ENCODE assay signal across 20 cellular contexts in the genomic region with DNA sequence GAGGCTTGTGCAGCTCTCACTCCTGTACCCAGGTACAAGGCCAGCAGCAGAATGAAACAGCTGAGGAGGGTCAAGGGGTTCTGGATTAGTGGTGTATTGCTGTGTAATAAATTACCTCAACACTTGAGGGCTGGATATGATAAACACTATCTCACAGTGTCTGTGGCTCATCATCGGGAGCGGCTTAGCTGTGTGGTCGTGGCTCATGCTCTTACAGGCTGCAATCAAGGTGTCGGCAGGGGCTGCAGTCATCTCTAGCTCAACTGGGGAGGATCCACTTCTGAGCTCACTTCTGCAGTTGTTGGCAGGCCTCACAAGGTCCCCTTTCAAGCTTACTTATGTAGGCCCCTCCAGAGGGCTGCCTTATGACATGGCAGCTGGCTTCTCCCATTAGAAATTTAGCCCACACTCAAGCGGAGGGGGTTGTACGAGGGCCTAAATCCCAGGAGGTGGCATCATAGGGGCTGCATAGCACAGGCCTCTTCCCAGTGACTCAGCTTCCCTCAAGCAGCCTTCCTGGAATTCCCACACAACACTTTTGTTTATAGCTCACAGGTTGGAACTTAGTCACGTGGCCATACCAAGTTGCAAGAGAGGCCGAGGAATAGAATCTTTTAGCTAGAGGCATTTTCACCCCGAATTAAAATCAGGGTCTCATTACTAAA.
DNase-seq lines count a peak whose midpoint lies in the region; ATAC-seq lines count a peak whose summit lies in the region.
"Had no signal": no experiment of that assay in that cellular context is flagged by ENCODE, and none has a peak within 500 bp of the region (broad histone marks: within the 10 kb centered on the region; RNA-seq: fewer than 3 reads in every experiment).

No MANE protein-coding gene starts in this region.

- peak overlapping the region; percentile 90 for H3K27ac Mint-ChIP-seq in activated CD8-positive, alpha-beta T cell treated with anti-CD3 and anti-CD28 coated beads, Interleukin-2, amount 10 ng/mL, durations not matched to agents 7 days and 5 days
- peak overlapping the region in 7 of 9 donors; percentile 79 to 98 (median 96) for H3K27ac Mint-ChIP-seq in naive thymus-derived CD4-positive, alpha-beta T cell
- H3K27ac Mint-ChIP-seq: CD14-positive monocyte, WTC11 had no signal

- intact Hi-C loops in naive thymus-derived CD4-positive, alpha-beta T cell (cut with micrococcal nuclease) = loop anchor here in 1 of 2 donors (5.0 kb wide), 2 partner anchors 38 to 63 kb away; no protein-coding TSS in a partner anchor

- H3K9me3 Mint-ChIP-seq in activated CD8-positive, alpha-beta T cell treated with anti-CD3 and anti-CD28 coated beads, Interleukin-2, amount 10 ng/mL, durations not matched to agents 7 days and 5 days (ENCODE audit: insufficient read depth) = peaks cover 4% of the 10 kb centered on the region
- peaks cover 0 to 15% (median 2%) of the 10 kb centered on the region in 11 donors for H3K9me3 Mint-ChIP-seq in naive thymus-derived CD4-positive, alpha-beta T cell
- H3K9me3 Mint-ChIP-seq: WTC11 had no signal

- no peak overlapping the region for H3K4me3 ChIP-seq in naive thymus-derived CD4-positive, alpha-beta T cell (ENCODE audit: low read length)
- H3K4me3 ChIP-seq: K562, pancreas, transverse colon had no signal

- CTCF ChIA-PET in activated CD8-positive, alpha-beta T cell treated with anti-CD3 and anti-CD28 coated beads, Interleukin-2, amount 10 ng/mL, durations not matched to agents 7 days and 5 days (lab: Charles Lee) = interaction anchor here (1.1 to 2.7 kb wide), 6 partner anchors 12 to 162 kb away, joined by 3 to 13 read pairs (median 6); no protein-coding TSS in a partner anchor
- CTCF ChIA-PET in naive thymus-derived CD4-positive, alpha-beta T cell (lab: Charles Lee) = interaction anchor here (1.3 kb wide), 1 partner anchor 23 kb away, joined by 9 read pairs; no protein-coding TSS in a partner anchor

- H3K4me1 Mint-ChIP-seq in activated CD8-positive, alpha-beta T cell treated with anti-CD3 and anti-CD28 coated beads, Interleukin-2, amount 10 ng/mL, durations not matched to agents 7 days and 5 days (ENCODE audit: low read depth) = peaks cover 58% of the 10 kb centered on the region
- peaks cover 21 to 73% (median 63%) of the 10 kb centered on the region in 7 donors for H3K4me1 Mint-ChIP-seq in naive thymus-derived CD4-positive, alpha-beta T cell
- H3K4me1 Mint-ChIP-seq: WTC11 had no signal

- no peaks in the 10 kb centered on the region for H3K27me3 ChIP-seq in naive thymus-derived CD4-positive, alpha-beta T cell (ENCODE audit: control insufficient read depth in 2 of 2, insufficient read depth in 2 of 2, low read length in 2 of 2)
- H3K27me3 ChIP-seq: pancreas, transverse colon had no signal

- no peaks in the 10 kb centered on the region for H3K9me3 ChIP-seq in naive thymus-derived CD4-positive, alpha-beta T cell (ENCODE audit: control insufficient read depth in 2 of 3, low read length in 3 of 3)
- H3K9me3 ChIP-seq: pancreas, transverse colon had no signal

- POLR2A ChIA-PET in activated CD8-positive, alpha-beta T cell treated with anti-CD3 and anti-CD28 coated beads, Interleukin-2, amount 10 ng/mL, durations not matched to agents 7 days and 5 days (lab: Charles Lee) = interaction anchor here (1.6 kb wide), 1 partner anchor 22 kb away, joined by 6 read pairs; no protein-coding TSS in a partner anchor
- POLR2A ChIA-PET in naive thymus-derived CD4-positive, alpha-beta T cell (lab: Charles Lee) = interaction anchor here (1.0 to 3.1 kb wide), 2 partner anchors 21 to 23 kb away, joined by 5 to 11 read pairs; no protein-coding TSS in a partner anchor

- H3K27me3 Mint-ChIP-seq in activated CD8-positive, alpha-beta T cell treated with anti-CD3 and anti-CD28 coated beads, Interleukin-2, amount 10 ng/mL, durations not matched to agents 7 days and 5 days (ENCODE audit: low read depth) = no peaks in the 10 kb centered on the region
- H3K27me3 Mint-ChIP-seq in naive thymus-derived CD4-positive, alpha-beta T cell = no peaks in the 10 kb centered on the region

- no peaks in the 10 kb centered on the region for H3K36me3 ChIP-seq in naive thymus-derived CD4-positive, alpha-beta T cell (ENCODE audit: control insufficient read depth in 2 of 3, insufficient read depth in 3 of 3, low read length in 3 of 3)
- H3K36me3 ChIP-seq: pancreas, transverse colon had no signal

- no peak for DNase-seq in activated CD4-positive, CD25-positive, alpha-beta regulatory T cell (lab: John Stamatoyannopoulos, UW)
- DNase-seq in EL (peak; percentile 30), NCI-H1694 treated with DMSO at 0.1 percent for 48 hours (lab: John Stamatoyannopoulos, UW) (no peak), dermis blood vessel endothelial cell (no peak)
- DNase-seq in activated CD8-positive, alpha-beta T cell treated with anti-CD3 and anti-CD28 coated beads, Interleukin-2, amount 10 ng/mL, durations not matched to agents 7 days and 5 days = peak; percentile 31
- no peak for DNase-seq in naive thymus-derived CD4-positive, alpha-beta T cell
- DNase-seq: amygdala; DND-41; hypothalamus; left colon; NCI-H1092 treated with DMSO at 0.1 percent for 48 hours; pancreas; stimulated activated CD4-positive, alpha-beta T cell treated with anti-CD3 and anti-CD28 coated beads, Interleukin-4, amount 100 ng/mL, for 4 hours; transverse colon had no signal

- ATAC-seq in activated CD4-positive, CD25-positive, alpha-beta regulatory T cell treated with anti-CD3 and anti-CD28 coated beads, Interleukin-2, amount 50 U/mL, for 24 hours = peak; percentile 12 to 30
- peak; percentile 8 for ATAC-seq in activated CD8-positive, alpha-beta T cell treated with anti-CD3 and anti-CD28 coated beads, Interleukin-2, amount 10 ng/mL, durations not matched to agents 7 days and 5 days
- ATAC-seq in naive thymus-derived CD4-positive, alpha-beta T cell = no peak
- no peak for ATAC-seq in GM19324 (IDR thresholded peaks at IDR 0.05; ENCODE audit: low FRiP score, unreplicated experiment)
- ATAC-seq: K562, left colon, pancreas, WTC11 had no signal

- no peak overlapping the region for H3K27ac ChIP-seq in naive thymus-derived CD4-positive, alpha-beta T cell (ENCODE audit: low read depth, low read length)
- H3K27ac ChIP-seq: HL-60, pancreas, transverse colon had no signal

- no peak overlapping the region for H3K4me3 Mint-ChIP-seq in activated CD8-positive, alpha-beta T cell treated with anti-CD3 and anti-CD28 coated beads, Interleukin-2, amount 10 ng/mL, durations not matched to agents 7 days and 5 days
- no peak overlapping the region for H3K4me3 Mint-ChIP-seq in naive thymus-derived CD4-positive, alpha-beta T cell
- H3K4me3 Mint-ChIP-seq: CD14-positive monocyte, WTC11 had no signal

- H3K36me3 Mint-ChIP-seq in activated CD8-positive, alpha-beta T cell treated with anti-CD3 and anti-CD28 coated beads, Interleukin-2, amount 10 ng/mL, durations not matched to agents 7 days and 5 days (ENCODE audit: low read depth) = peaks cover 8% of the 10 kb centered on the region
- H3K36me3 Mint-ChIP-seq in naive thymus-derived CD4-positive, alpha-beta T cell = peaks cover 0 to 8% (median 0%) of the 10 kb centered on the region in 5 donors
- H3K36me3 Mint-ChIP-seq: CD14-positive monocyte, WTC11 had no signal

- H3K4me1 ChIP-seq in naive thymus-derived CD4-positive, alpha-beta T cell (ENCODE audit: control insufficient read depth in 2 of 2, insufficient read depth in 2 of 2, low read length in 2 of 2) = peaks cover 30 to 54% of the 10 kb centered on the region in 2 donors
- H3K4me1 ChIP-seq: pancreas, transverse colon had no signal

Comparison
In these comparisons a context has a peak if more than half of its experiments do, and no peak if none do; other contexts are left out.
1. ATAC-seq: peak in activated CD4-positive, CD25-positive, alpha-beta regulatory T cell treated with anti-CD3 and anti-CD28 coated beads, Interleukin-2, amount 50 U/mL, for 24 hours (2 of 2) and activated CD8-positive, alpha-beta T cell treated with anti-CD3 and anti-CD28 coated beads, Interleukin-2, amount 10 ng/mL, durations not matched to agents 7 days and 5 days (single experiment); none in naive thymus-derived CD4-positive, alpha-beta T cell (single experiment) and GM19324 (single experiment).
2. DNase-seq: peak in EL (single experiment) and activated CD8-positive, alpha-beta T cell treated with anti-CD3 and anti-CD28 coated beads, Interleukin-2, amount 10 ng/mL, durations not matched to agents 7 days and 5 days (single experiment); none in activated CD4-positive, CD25-positive, alpha-beta regulatory T cell (0 of 4), naive thymus-derived CD4-positive, alpha-beta T cell (0 of 9), NCI-H1694 treated with DMSO at 0.1 percent for 48 hours (single experiment) and dermis blood vessel endothelial cell (single experiment).